Comparison of ENCODE assay signal across 10 cellular contexts in genomic region chr10:73647875-73648228, GRCh38. TPM values are rescaled to one million over a fixed set of nuclear protein-coding genes. Genes with fewer than 3 reads are reported as not detected.
A peak's percentile ranks its signal among the peaks of the same experiment; 100 is the strongest.
DNase-seq lines count a peak whose midpoint lies in the region; ATAC-seq, FAIRE-seq and TF ChIP-seq lines count a peak whose summit lies in the region.
"Had no signal": no experiment of that assay in that cellular context is flagged by ENCODE, and none has a peak within 500 bp of the region (broad histone marks: within the 10 kb centered on the region; RNA-seq: fewer than 3 reads in every experiment).

No MANE protein-coding gene starts in this region.

- no peak overlapping the region for H3K4ac ChIP-seq in H1 (replicated peaks; ENCODE audit: insufficient read length, low read depth, low read length)

- peak overlapping the region; percentile 25 to 83 (median 68) for H3K4me3 Mint-ChIP-seq in naive thymus-derived CD4-positive, alpha-beta T cell

- no peak overlapping the region for H3K23ac ChIP-seq in H1 (ENCODE audit: insufficient read length)

- H3K79me1 ChIP-seq in H1 (ENCODE audit: low read depth, low read length): no peaks in the 10 kb centered on the region

- TF ChIP-seq POLR2A in H1 (IDR thresholded peaks at IDR 0.05; ENCODE audit: control extremely low read depth in 1 of 2, low read depth in 2 of 2, low read length in 2 of 2): no peak

- peak overlapping the region; percentile 80 to 84 for H3K4me2 ChIP-seq in H1 (ENCODE audit: insufficient read depth in 1 of 2, low read depth in 2 of 2, low read length in 2 of 2)

- H2BK20ac ChIP-seq in H1 (ENCODE audit: low read length): no peak overlapping the region

- peaks cover 0 to under 1% of the 10 kb centered on the region in 2 experiments for H4K20me1 ChIP-seq in H1 (replicated peaks in 1 of 2; ENCODE audit: control insufficient read depth in 1 of 2, insufficient read depth in 2 of 2, low read length in 2 of 2)

- no peak overlapping the region for H4K5ac ChIP-seq in H1 (ENCODE audit: insufficient read length, low read depth, low read length)

- CTCF ChIA-PET in H1 (lab: Charles Lee; ENCODE audit: partially characterized antibody): interaction anchor here (0.9 to 14.5 kb wide), 8 partner anchors 9 to 124 kb away, joined by 3 to 271 read pairs (median 3); a partner anchor contains a TSS
- CTCF ChIA-PET in naive thymus-derived CD4-positive, alpha-beta T cell (lab: Charles Lee): interaction anchor here (0.7 kb wide), 1 partner anchor 110 kb away, joined by 4 read pairs; no protein-coding TSS in a partner anchor

- no peak overlapping the region for H2BK5ac ChIP-seq in H1 (ENCODE audit: low read depth, low read length)

- peaks cover 0 to 19% (median 6%) of the 10 kb centered on the region in 7 donors for H3K4me1 Mint-ChIP-seq in naive thymus-derived CD4-positive, alpha-beta T cell

- no peak overlapping the region for H3K14ac ChIP-seq in H1 (ENCODE audit: insufficient read length)

- H3K4me3 ChIP-seq in left ventricle myocardium inferior (peak overlapping the region; percentile 76), H1 (ENCODE audit: extremely low read depth in 1 of 4, insufficient read depth in 2 of 4, low read depth in 3 of 4, low read length in 4 of 4) (peak overlapping the region; percentile 52 to 87 (median 73))
- peak overlapping the region; percentile 54 for H3K4me3 ChIP-seq in naive thymus-derived CD4-positive, alpha-beta T cell (ENCODE audit: low read length)

- no peak for TF ChIP-seq RAD21 in H1 (IDR thresholded peaks at IDR 0.05 in 1 of 2, conservative IDR thresholded peaks at IDR 0.05 in 1 of 2; ENCODE audit: low read depth in 2 of 2, low read length in 2 of 2)

- POLR2A ChIA-PET in H1 (lab: Charles Lee; ENCODE audit: partially characterized antibody): interaction anchor here (0.7 to 3.0 kb wide), 12 partner anchors 9 to 401 kb away, joined by 3 to 13 read pairs (median 4); partner anchors contain the start of genes DNAJC9 and USP54
- POLR2A ChIA-PET in naive thymus-derived CD4-positive, alpha-beta T cell (lab: Charles Lee): no interaction called here

- 27% methylated on average over 18 of the region's 18 CpGs; no CpG with 5 or more reads in 1 of the 2 experiments for WGBS in H1 (ENCODE audit: extremely low coverage in 1 of 2, insufficient coverage in 1 of 2, insufficient read length in 1 of 2, insufficient replicate concordance in 2 of 2, low coverage in 1 of 2, low lambda C conversion rate in 2 of 2, missing lambda C conversion rate in 1 of 2), 2 experiments

- DNase-seq in left ventricle myocardium inferior (no peak), Right ventricle myocardium superior (no peak), H1 (ENCODE audit: low read depth in 1 of 2, low spot score in 2 of 2) (no peak), cerebellar cortex (ENCODE audit: low spot score) (no peak), NCI-H2171 treated with DMSO at 0.1 percent for 48 hours (lab: John Stamatoyannopoulos, UW) (no peak), GF-D8 (lab: John Stamatoyannopoulos, UW) (no peak)
- no peak for DNase-seq in naive thymus-derived CD4-positive, alpha-beta T cell
- DNase-seq in activated effector memory CD4-positive, alpha-beta T cell treated with anti-CD3 and anti-CD28 coated beads, Interleukin-2, amount 50 U/mL, for 16 hours: no peak

- H3K27me3 ChIP-seq in left ventricle myocardium inferior (ENCODE audit: low read depth): no peaks in the 10 kb centered on the region
- H3K27me3 ChIP-seq in H1 (replicated peaks in 1 of 4; ENCODE audit: control insufficient read depth in 3 of 4, extremely low read depth in 1 of 4, insufficient read depth in 3 of 4, low read length in 3 of 4): no peaks in the 10 kb centered on the region
- no peaks in the 10 kb centered on the region for H3K27me3 ChIP-seq in naive thymus-derived CD4-positive, alpha-beta T cell (ENCODE audit: control insufficient read depth in 2 of 2, insufficient read depth in 2 of 2, low read length in 2 of 2)

- H3K79me2 ChIP-seq in H1 (ENCODE audit: control insufficient read depth in 1 of 2, insufficient read depth in 2 of 2, low read length in 2 of 2): no peaks in the 10 kb centered on the region

- no peak for ATAC-seq in Right ventricle myocardium superior (ENCODE audit: poor library complexity)
- ATAC-seq in naive thymus-derived CD4-positive, alpha-beta T cell: no peak

- H3K36me3 ChIP-seq in left ventricle myocardium inferior: peaks cover 5% of the 10 kb centered on the region
- H3K36me3 ChIP-seq in H1 (ENCODE audit: control insufficient read depth in 2 of 4, insufficient read depth in 4 of 4, low read length in 3 of 4): no peaks in the 10 kb centered on the region
- no peaks in the 10 kb centered on the region for H3K36me3 ChIP-seq in naive thymus-derived CD4-positive, alpha-beta T cell (ENCODE audit: control insufficient read depth in 2 of 3, insufficient read depth in 3 of 3, low read length in 3 of 3)

- TF ChIP-seq EP300 in H1 (IDR thresholded peaks at IDR 0.05; ENCODE audit: borderline replicate concordance in 1 of 2, low read depth in 2 of 2, low read length in 2 of 2): no peak

- intact Hi-C loops in left ventricle myocardium inferior (cut with micrococcal nuclease): no loop called here
- intact Hi-C loops in Right ventricle myocardium superior (cut with DNase I): no loop called here
- intact Hi-C loops in naive thymus-derived CD4-positive, alpha-beta T cell (cut with micrococcal nuclease): no loop called here

- peak overlapping the region in 3 of 4 experiments; percentile 35 to 56 (median 56); a peak in 5 of 7 replicates for H3K9ac ChIP-seq in H1 (replicated peaks in 1 of 4; ENCODE audit: extremely low read depth in 1 of 4, low read depth in 3 of 4, low read length in 3 of 4)

- H2BK15ac ChIP-seq in H1 (ENCODE audit: low read length): no peak overlapping the region

- no peak overlapping the region for H3K27ac Mint-ChIP-seq in naive thymus-derived CD4-positive, alpha-beta T cell

- H3K23me2 ChIP-seq in H1 (ENCODE audit: low read depth, low read length): peaks cover 9% of the 10 kb centered on the region; the same call in 1 of the 2 replicates

- H2AFZ ChIP-seq in H1 (ENCODE audit: low read length): no peak overlapping the region; the same call in 1 of the 2 replicates

- H4K8ac ChIP-seq in H1 (ENCODE audit: extremely low read depth, insufficient read depth, low read length): peak overlapping the region; percentile 81

- H4K91ac ChIP-seq in H1 (replicated peaks; ENCODE audit: insufficient read length, low read length): no peak overlapping the region

- no peaks in the 10 kb centered on the region for H3K9me3 ChIP-seq in left ventricle myocardium inferior (replicated peaks)
- H3K9me3 ChIP-seq in H1 (ENCODE audit: insufficient read depth in 2 of 2, low read depth in 1 of 2, low read length in 1 of 2): no peaks in the 10 kb centered on the region
- no peaks in the 10 kb centered on the region for H3K9me3 ChIP-seq in naive thymus-derived CD4-positive, alpha-beta T cell (ENCODE audit: control insufficient read depth in 2 of 3, low read length in 3 of 3)

- H3K4me1 ChIP-seq in left ventricle myocardium inferior: peaks cover 72% of the 10 kb centered on the region
- peaks cover 0 to 15% (median 9%) of the 10 kb centered on the region in 4 experiments; a peak in 6 of 7 replicates for H3K4me1 ChIP-seq in H1 (replicated peaks in 1 of 4; ENCODE audit: control insufficient read depth in 3 of 4, insufficient read depth in 4 of 4, low read length in 3 of 4)
- no peaks in the 10 kb centered on the region for H3K4me1 ChIP-seq in naive thymus-derived CD4-positive, alpha-beta T cell (ENCODE audit: control insufficient read depth in 2 of 2, insufficient read depth in 2 of 2, low read length in 2 of 2)

- peak overlapping the region; percentile 35 for H3K56ac ChIP-seq in H1 (replicated peaks; ENCODE audit: insufficient read length, low read depth, low read length)

- no peak overlapping the region for H2AK5ac ChIP-seq in H1 (ENCODE audit: low read depth, low read length)

- no peak overlapping the region for H2BK120ac ChIP-seq in H1 (replicated peaks; ENCODE audit: low read depth, low read length)

- no peak for FAIRE-seq in H1 (lab: Jason Lieb, UNC)

- no peak for TF ChIP-seq CTCF in left ventricle myocardium inferior (IDR thresholded peaks at IDR 0.05; ENCODE audit: borderline replicate concordance)
- no peak for TF ChIP-seq CTCF in H1 (IDR thresholded peaks at IDR 0.05; ENCODE audit: control extremely low read depth in 1 of 3, insufficient read depth in 1 of 3, low read depth in 1 of 3, low read length in 3 of 3)

- peaks cover 0 to 5% (median 0%) of the 10 kb centered on the region in 11 donors for H3K9me3 Mint-ChIP-seq in naive thymus-derived CD4-positive, alpha-beta T cell

- no peak overlapping the region for H3K18ac ChIP-seq in H1 (ENCODE audit: extremely low read depth, low read length)

- peaks cover 0 to 14% (median 7%) of the 10 kb centered on the region in 5 donors for H3K27me3 Mint-ChIP-seq in naive thymus-derived CD4-positive, alpha-beta T cell

- H3K27ac ChIP-seq in left ventricle myocardium inferior (replicated peaks) (peak overlapping the region; percentile 94), H1 (ENCODE audit: low read depth, low read length) (no peak overlapping the region)
- H3K27ac ChIP-seq in naive thymus-derived CD4-positive, alpha-beta T cell (ENCODE audit: low read depth, low read length): peak overlapping the region; percentile 42

- no peak overlapping the region for H2BK12ac ChIP-seq in H1 (ENCODE audit: low read depth, low read length)

- no peaks in the 10 kb centered on the region for H3K36me3 Mint-ChIP-seq in naive thymus-derived CD4-positive, alpha-beta T cell

RNA-seq across cellular contexts. Expression of gene MYOZ1, which starts 6.6 kb away (rescaled TPM):
- 4.8 TPM for total RNA-seq in left ventricle myocardium inferior
- total RNA-seq in Right ventricle myocardium superior: 0.38 TPM
- 2.6 and 2.7 TPM in 2 replicates for total RNA-seq in H1 (2021; fragmentation: NEBNext Ultra II Directional; extraction: Animal tissue kit (Norgen Biotek cat#: 25700))
- 3.0 and 3.3 TPM in 2 replicates for polyA plus RNA-seq in H1 (2011; rRNA removed)
- polyA plus RNA-seq in H1 (2011; cell fraction: cytosol; rRNA removed): 3.5 TPM
- 2.5 TPM for polyA plus RNA-seq in H1 (2011; cell fraction: nucleus; rRNA removed)
- 2.6 to 4.3 TPM (median 3.8 TPM) in 4 replicates for polyA plus RNA-seq in H1 (2012, experiment 1 of 2)
- polyA plus RNA-seq in H1 (2012, experiment 2 of 2): 5.2 TPM
- 1.2 TPM for polyA plus RNA-seq in H1 (2013, experiment 1 of 2)
- 1.6 TPM for polyA plus RNA-seq in H1 (2013, experiment 2 of 2)
- 1.4 and 2.0 TPM in 2 replicates for polyA minus RNA-seq in H1 (2011; rRNA and poly(A)+ RNA removed)
- not detected for polyA minus RNA-seq in H1 (2011; cell fraction: cytosol; rRNA and poly(A)+ RNA removed)
- 0.70 TPM for polyA minus RNA-seq in H1 (2011; cell fraction: nucleus; rRNA and poly(A)+ RNA removed)
- not detected for total RNA-seq in naive thymus-derived CD4-positive, alpha-beta T cell
- not detected for polyA plus RNA-seq in naive thymus-derived CD4-positive, alpha-beta T cell
- total RNA-seq: dermis microvascular lymphatic vessel endothelial cell, RPMI7951 had no signal

RNA-seq across cellular contexts. Expression of gene SYNPO2L, which starts 8.0 kb away (rescaled TPM):
- total RNA-seq in left ventricle myocardium inferior: 290 TPM
- 213 TPM for total RNA-seq in Right ventricle myocardium superior
- 0.11 and 0.19 TPM in 2 replicates for total RNA-seq in H1 (2021; fragmentation: NEBNext Ultra II Directional; extraction: Animal tissue kit (Norgen Biotek cat#: 25700))
- polyA plus RNA-seq in H1 (2011; rRNA removed): 0.05 and 0.06 TPM in 2 replicates
- polyA plus RNA-seq in H1 (2011; cell fraction: cytosol; rRNA removed): 0.06 TPM
- polyA plus RNA-seq in H1 (2011; cell fraction: nucleus; rRNA removed): 0.31 TPM
- 0.19 to 0.51 TPM (median 0.31 TPM) in 4 replicates for polyA plus RNA-seq in H1 (2012, experiment 1 of 2)
- polyA plus RNA-seq in H1 (2012, experiment 2 of 2): 0.05 TPM
- 0.10 TPM for polyA plus RNA-seq in H1 (2013, experiment 1 of 2)
- 0.06 TPM for polyA plus RNA-seq in H1 (2013, experiment 2 of 2)
- 0.34 and 0.47 TPM in 2 replicates for polyA minus RNA-seq in H1 (2011; rRNA and poly(A)+ RNA removed)
- polyA minus RNA-seq in H1 (2011; cell fraction: cytosol; rRNA and poly(A)+ RNA removed): 0.44 TPM
- 0.70 TPM for polyA minus RNA-seq in H1 (2011; cell fraction: nucleus; rRNA and poly(A)+ RNA removed)
- total RNA-seq in naive thymus-derived CD4-positive, alpha-beta T cell: under 1 TPM in 2 of 5 experiments, not detected in 3; 0.08 to 0.12 TPM
- polyA plus RNA-seq in naive thymus-derived CD4-positive, alpha-beta T cell: not detected
- total RNA-seq: dermis microvascular lymphatic vessel endothelial cell, RPMI7951 had no signal

RNA-seq across cellular contexts. Expression of gene AGAP5, which starts 50.1 kb away (rescaled TPM):
- 3.3 TPM for total RNA-seq in left ventricle myocardium inferior
- total RNA-seq in Right ventricle myocardium superior: 3.5 TPM
- total RNA-seq in H1 (2021; fragmentation: NEBNext Ultra II Directional; extraction: Animal tissue kit (Norgen Biotek cat#: 25700)): 3.1 and 5.4 TPM in 2 replicates
- 5.6 and 6.0 TPM in 2 replicates for polyA plus RNA-seq in H1 (2011; rRNA removed)
- polyA plus RNA-seq in H1 (2011; cell fraction: cytosol; rRNA removed): 6.6 TPM
- polyA plus RNA-seq in H1 (2011; cell fraction: nucleus; rRNA removed): 17.7 TPM
- 5.2 to 6.8 TPM (median 6.0 TPM) in 4 replicates for polyA plus RNA-seq in H1 (2012, experiment 1 of 2)
- 0.16 TPM for polyA plus RNA-seq in H1 (2012, experiment 2 of 2)
- polyA plus RNA-seq in H1 (2013, experiment 1 of 2): 3.0 TPM
- polyA plus RNA-seq in H1 (2013, experiment 2 of 2): 2.9 TPM
- 3.4 and 3.5 TPM in 2 replicates for polyA minus RNA-seq in H1 (2011; rRNA and poly(A)+ RNA removed)
- 0.44 TPM for polyA minus RNA-seq in H1 (2011; cell fraction: cytosol; rRNA and poly(A)+ RNA removed)
- polyA minus RNA-seq in H1 (2011; cell fraction: nucleus; rRNA and poly(A)+ RNA removed): 6.7 TPM
- 10 to 100 TPM in 3 of 5 experiments, 1 to 10 TPM in 2; 7.8 to 16.6 (median 10.5) TPM for total RNA-seq in naive thymus-derived CD4-positive, alpha-beta T cell
- polyA plus RNA-seq in naive thymus-derived CD4-positive, alpha-beta T cell: not detected
- total RNA-seq: RPMI7951 had no signal

RNA-seq across cellular contexts. Expression of gene USP54, which starts 56.7 kb away (rescaled TPM):
- total RNA-seq in left ventricle myocardium inferior: 19.6 TPM
- total RNA-seq in Right ventricle myocardium superior: 22.5 TPM
- total RNA-seq in H1 (2021; fragmentation: NEBNext Ultra II Directional; extraction: Animal tissue kit (Norgen Biotek cat#: 25700)): 56.6 and 65.6 TPM in 2 replicates
- polyA plus RNA-seq in H1 (2011; rRNA removed): 31.0 and 46.2 TPM in 2 replicates
- 39.5 TPM for polyA plus RNA-seq in H1 (2011; cell fraction: cytosol; rRNA removed)
- polyA plus RNA-seq in H1 (2011; cell fraction: nucleus; rRNA removed): 43.5 TPM
- polyA plus RNA-seq in H1 (2012, experiment 1 of 2): 34.8 to 42.8 TPM (median 37.9 TPM) in 4 replicates
- 2.9 TPM for polyA plus RNA-seq in H1 (2012, experiment 2 of 2)
- 18.5 TPM for polyA plus RNA-seq in H1 (2013, experiment 1 of 2)
- 17.3 TPM for polyA plus RNA-seq in H1 (2013, experiment 2 of 2)
- polyA minus RNA-seq in H1 (2011; rRNA and poly(A)+ RNA removed): 108 and 171 TPM in 2 replicates
- 41.7 TPM for polyA minus RNA-seq in H1 (2011; cell fraction: cytosol; rRNA and poly(A)+ RNA removed)
- polyA minus RNA-seq in H1 (2011; cell fraction: nucleus; rRNA and poly(A)+ RNA removed): 64.5 TPM
- total RNA-seq in naive thymus-derived CD4-positive, alpha-beta T cell: 1 to 10 TPM; 3.0 to 6.7 (median 4.3) TPM
- polyA plus RNA-seq in naive thymus-derived CD4-positive, alpha-beta T cell: 1 to 10 TPM in 1 of 2 donors, under 1 TPM in 1; 0.41 to 1.9 TPM

Comparison
In these comparisons a context has a peak if more than half of its experiments do, and no peak if none do; other contexts are left out.
1. RNA of gene SYNPO2L, which starts 8.0 kb away (total RNA-seq): 290 TPM in left ventricle myocardium inferior (single experiment) and 213 TPM in Right ventricle myocardium superior (single experiment); 0.11 to 0.19 TPM in H1 and 0.08 to 0.12 TPM in naive thymus-derived CD4-positive, alpha-beta T cell; every median in the first group is over 100 times any median in the second.
2. Peak in every context shown above with its lines, with median percentiles within 50 percentile points of each other: H3K4me3 ChIP-seq.